ENCODE assay signal across 20 cellular contexts in the genomic region with DNA sequence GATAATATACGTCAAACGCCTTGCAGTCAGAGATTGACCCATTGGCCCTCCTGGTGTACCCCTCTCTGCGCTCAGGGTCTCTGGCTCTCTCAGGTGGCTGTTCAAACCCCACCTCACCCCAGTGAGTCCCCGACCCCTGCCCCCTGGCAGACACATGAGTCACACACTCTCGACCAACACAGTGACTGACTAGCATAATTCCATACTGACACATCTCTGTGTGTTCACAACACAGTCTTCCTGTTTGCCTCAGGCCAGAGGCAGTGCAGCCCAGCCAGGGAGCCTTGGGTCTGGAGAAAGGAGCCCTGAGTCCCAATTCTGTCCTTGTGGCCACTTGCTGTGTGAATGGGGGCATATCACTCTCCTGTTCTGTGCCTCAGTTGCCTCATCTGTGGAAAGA. TPM values are rescaled to one million over a fixed set of nuclear protein-coding genes. Genes with fewer than 3 reads are reported as not detected.
A peak's percentile ranks its signal among the peaks of the same experiment; 100 is the strongest.
DNase-seq lines count a peak whose midpoint lies in the region; ATAC-seq, FAIRE-seq and TF ChIP-seq lines count a peak whose summit lies in the region.
"Had no signal": no experiment of that assay in that cellular context is flagged by ENCODE, and none has a peak within 500 bp of the region (broad histone marks: within the 10 kb centered on the region; RNA-seq: fewer than 3 reads in every experiment).

No MANE protein-coding gene starts in this region.

- TF ChIP-seq CTCF in endothelial cell of umbilical vein (IDR thresholded peaks at IDR 0.05; ENCODE audit: extremely low read depth in 1 of 2, insufficient read depth in 1 of 2, low read depth in 1 of 2, low read length in 2 of 2) (no peak), hepatocyte (IDR thresholded peaks at IDR 0.05; ENCODE audit: poor library complexity) (no peak)

- no peak overlapping the region for H3K4me3 Mint-ChIP-seq in activated T-cell treated with anti-CD3 and anti-CD28 coated beads, Interleukin-2, amount 50 U/mL, for 72 hours
- H3K4me3 Mint-ChIP-seq: GM23338, IgD-negative memory B cell, neural progenitor cell, WTC11 had no signal

- FAIRE-seq in endothelial cell of umbilical vein (lab: Jason Lieb, UNC) = peak; percentile 82

- H3K27me3 ChIP-seq in GM23248 (replicated peaks; ENCODE audit: insufficient read depth) (no peaks in the 10 kb centered on the region), endothelial cell of umbilical vein (ENCODE audit: control insufficient read depth in 2 of 2, insufficient read depth in 2 of 2, low read length in 2 of 2) (no peaks in the 10 kb centered on the region), hepatocyte (no peaks in the 10 kb centered on the region)
- H3K27me3 ChIP-seq: ascending aorta, BLaER1, neural progenitor cell had no signal

- CTCF ChIA-PET in endothelial cell of umbilical vein (lab: Charles Lee) = no interaction called here

- H3K9ac ChIP-seq in GM23248 (no peak overlapping the region), endothelial cell of umbilical vein (replicated peaks; ENCODE audit: extremely low read depth, insufficient read depth, low read length) (no peak overlapping the region)
- H3K9ac ChIP-seq: BLaER1, neural progenitor cell had no signal

- H3K9me2 ChIP-seq in GM23248 (ENCODE audit: insufficient read depth) = no peaks in the 10 kb centered on the region
- no peaks in the 10 kb centered on the region for H3K9me2 ChIP-seq in hepatocyte (replicated peaks; ENCODE audit: insufficient read depth)

- no peak overlapping the region for H3K4me3 ChIP-seq in GM23248
- no peak overlapping the region for H3K4me3 ChIP-seq in endothelial cell of umbilical vein (replicated peaks in 1 of 3; ENCODE audit: insufficient read depth in 1 of 3, low read depth in 1 of 3, low read length in 3 of 3)
- no peak overlapping the region for H3K4me3 ChIP-seq in hepatocyte
- H3K4me3 ChIP-seq: ascending aorta, BLaER1, GM23338, neural progenitor cell had no signal

- H3K9me1 ChIP-seq in endothelial cell of umbilical vein (replicated peaks; ENCODE audit: control insufficient read depth, extremely low read depth, insufficient read depth, low read length) = no peaks in the 10 kb centered on the region

- intact Hi-C loops in endothelial cell of umbilical vein (cut with micrococcal nuclease) = loop anchor here (2.0 kb wide), 1 partner anchor 18 kb away; no protein-coding TSS in a partner anchor

- H3K27ac ChIP-seq in GM23248 = no peak overlapping the region
- peak overlapping the region; percentile 46 for H3K27ac ChIP-seq in endothelial cell of umbilical vein (ENCODE audit: insufficient read depth, low read depth, low read length)
- H3K27ac ChIP-seq in hepatocyte = no peak overlapping the region
- H3K27ac ChIP-seq: ascending aorta, BLaER1, neural progenitor cell had no signal

- no peaks in the 10 kb centered on the region for H3K79me2 ChIP-seq in GM23248 (ENCODE audit: insufficient read depth)
- H3K79me2 ChIP-seq in endothelial cell of umbilical vein (ENCODE audit: control insufficient read depth, insufficient read depth, low read length) = no peaks in the 10 kb centered on the region
- H3K79me2 ChIP-seq in hepatocyte = no peaks in the 10 kb centered on the region

- WGBS in GM23248 (ENCODE audit: low coverage in 1 of 2, low lambda C conversion rate in 2 of 2, missing lambda C conversion rate in 2 of 2), 2 experiments = 61 to 72% methylated on average over 4 to 5 of the region's 5 CpGs
- 74% methylated on average over 5 of the region's 5 CpGs for WGBS in hepatocyte (ENCODE audit: low lambda C conversion rate, missing lambda C conversion rate)

- ATAC-seq in HG02610 (IDR thresholded peaks at IDR 0.05; ENCODE audit: unreplicated experiment) = no peak
- no peak for ATAC-seq in activated T-cell treated with anti-CD3 and anti-CD28 coated beads, Interleukin-2, amount 50 U/mL, for 72 hours (replicated peaks in 1 of 2)
- ATAC-seq: GM23338, WTC11 had no signal

- H2AFZ ChIP-seq in GM23248 = no peak overlapping the region
- no peak overlapping the region for H2AFZ ChIP-seq in endothelial cell of umbilical vein (ENCODE audit: low read depth, low read length)
- H2AFZ ChIP-seq in hepatocyte = no peak overlapping the region
- H2AFZ ChIP-seq: GM23338, neural progenitor cell had no signal

- in situ Hi-C loops in GM23248 (cut with MboI) = no loop called here

- H3K36me3 ChIP-seq in GM23248 (ENCODE audit: low read depth) = no peaks in the 10 kb centered on the region
- H3K36me3 ChIP-seq in endothelial cell of umbilical vein (ENCODE audit: control insufficient read depth in 2 of 2, extremely low read depth in 1 of 2, insufficient read depth in 2 of 2, low read length in 2 of 2) = no peaks in the 10 kb centered on the region
- no peaks in the 10 kb centered on the region for H3K36me3 ChIP-seq in hepatocyte (replicated peaks; ENCODE audit: insufficient read depth, low read depth)
- H3K36me3 ChIP-seq: ascending aorta, neural progenitor cell had no signal

- peak overlapping the region; percentile 21 for H3K4me2 ChIP-seq in GM23248 (ENCODE audit: unreplicated experiment)
- H3K4me2 ChIP-seq in endothelial cell of umbilical vein (ENCODE audit: insufficient read depth, low read length) = peak overlapping the region; percentile 23
- H3K4me2 ChIP-seq in hepatocyte = no peak overlapping the region
- H3K4me2 ChIP-seq: BLaER1, GM23338, neural progenitor cell had no signal

- dilution Hi-C loops in endothelial cell of umbilical vein (cut with MboI; ENCODE audit: extremely low pct_ligation_motif_present, low sequenced_read_pairs) = no loop called here

- no peak for TF ChIP-seq POLR2A in endothelial cell of umbilical vein (IDR thresholded peaks at IDR 0.05; ENCODE audit: low read depth, low read length)

- H3K27ac Mint-ChIP-seq in activated T-cell treated with anti-CD3 and anti-CD28 coated beads, Interleukin-2, amount 50 U/mL, for 72 hours = no peak overlapping the region
- H3K27ac Mint-ChIP-seq: GM23338, neural progenitor cell, WTC11 had no signal

- H3K9me3 ChIP-seq in GM23248 (ENCODE audit: low read depth) (no peaks in the 10 kb centered on the region), endothelial cell of umbilical vein (replicated peaks; ENCODE audit: control insufficient read depth, insufficient read depth, low read length) (no peaks in the 10 kb centered on the region), hepatocyte (ENCODE audit: low read depth) (no peaks in the 10 kb centered on the region)
- H3K9me3 ChIP-seq: ascending aorta, BLaER1 had no signal

- H4K20me1 ChIP-seq in GM23248 (ENCODE audit: insufficient read depth) (no peaks in the 10 kb centered on the region), endothelial cell of umbilical vein (replicated peaks; ENCODE audit: control insufficient read depth, extremely low read depth, insufficient read depth, low read length) (no peaks in the 10 kb centered on the region), hepatocyte (ENCODE audit: insufficient read depth, poor library complexity, severe bottlenecking) (no peaks in the 10 kb centered on the region)

- no peaks in the 10 kb centered on the region for H3K27me3 Mint-ChIP-seq in activated T-cell treated with anti-CD3 and anti-CD28 coated beads, Interleukin-2, amount 50 U/mL, for 72 hours (ENCODE audit: low read depth)
- H3K27me3 Mint-ChIP-seq: IgD-negative memory B cell had no signal

- H3K4me1 ChIP-seq in GM23248 (ENCODE audit: insufficient read depth) (no peaks in the 10 kb centered on the region), endothelial cell of umbilical vein (ENCODE audit: control insufficient read depth, extremely low read depth, insufficient read depth, low read length) (peaks cover 8% of the 10 kb centered on the region), hepatocyte (ENCODE audit: insufficient read depth) (no peaks in the 10 kb centered on the region)
- H3K4me1 ChIP-seq: ascending aorta had no signal

- no peaks in the 10 kb centered on the region for H3K4me1 Mint-ChIP-seq in activated T-cell treated with anti-CD3 and anti-CD28 coated beads, Interleukin-2, amount 50 U/mL, for 72 hours (ENCODE audit: low read depth)

- no peaks in the 10 kb centered on the region for H3F3A ChIP-seq in GM23248 (ENCODE audit: insufficient read depth)

- POLR2A ChIA-PET in endothelial cell of umbilical vein (lab: Charles Lee) = no interaction called here

- no peaks in the 10 kb centered on the region for H3K9me3 Mint-ChIP-seq in activated T-cell treated with anti-CD3 and anti-CD28 coated beads, Interleukin-2, amount 50 U/mL, for 72 hours
- H3K9me3 Mint-ChIP-seq: GM23338, IgD-negative memory B cell, neural progenitor cell, WTC11 had no signal

- no TSS peak for BruUV-seq in endothelial cell of umbilical vein (replicated peaks; lab: Mats Ljungman, UMichigan)

- no peaks in the 10 kb centered on the region for H3K36me3 Mint-ChIP-seq in activated T-cell treated with anti-CD3 and anti-CD28 coated beads, Interleukin-2, amount 50 U/mL, for 72 hours (ENCODE audit: insufficient read depth in 2 of 2)
- H3K36me3 Mint-ChIP-seq: neural progenitor cell, WTC11 had no signal

- DNase-seq in GM23248 = peak; percentile 68
- peak; percentile 51 for DNase-seq in RKO (ENCODE audit: low spot score)
- DNase-seq in endothelial cell of umbilical vein (ENCODE audit: low read depth, low spot score) = peak; percentile 54
- DNase-seq in non-pigmented ciliary epithelial cell (ENCODE audit: low read depth) = peak; percentile 30
- DNase-seq in hepatocyte (ENCODE audit: low spot score) = no peak
- DNase-seq in activated T-cell treated with anti-CD3 and anti-CD28 coated beads, Interleukin-2, amount 50 U/mL, for 72 hours = no peak
- no peak for DNase-seq in HUDEP-2 (lab: John Stamatoyannopoulos, UW; ENCODE audit: unreplicated experiment in 76 of 76)
- DNase-seq: activated effector memory CD4-positive, alpha-beta T cell treated with Interleukin-2 at 50 U/mL for 16 hours; DMS153; mesendoderm; NCI-H2081; NCI-H526 treated with DMSO at 0.1 percent for 48 hours; substantia nigra had no signal

TF ChIP-seq in endothelial cell of umbilical vein, 7 proteins besides CTCF, POLR2A, EP300 and RAD21:
- peak; percentile 48 for TF ChIP-seq FOS (IDR thresholded peaks at IDR 0.05; ENCODE audit: borderline replicate concordance, insufficient read depth, low read length)
- TF ChIP-seq EZH2 (IDR thresholded peaks at IDR 0.05; ENCODE audit: borderline replicate concordance, low read depth, low read length, severe bottlenecking) = no peak
TF ChIP-seq in endothelial cell of umbilical vein: peak in this region for 1.

RNA-seq across cellular contexts. Expression of gene PALD1, which starts 40.1 kb away (rescaled TPM):
- total RNA-seq in GM23248 (2014; rRNA removed; shearing (Covaris generic)) = not detected in 2 replicates
- not detected in 2 replicates for polyA plus RNA-seq in GM23248 (2016; fragmentation: Nextera tagmentation; extraction: Ambion mirVana)
- 62.1 and 73.3 TPM in 2 replicates for total RNA-seq in endothelial cell of umbilical vein
- 16.6 and 20.7 TPM in 2 replicates for polyA plus RNA-seq in endothelial cell of umbilical vein
- 11.0 and 14.2 TPM in 2 replicates for polyA plus RNA-seq in endothelial cell of umbilical vein (2011; cell fraction: cytosol; rRNA removed)
- polyA plus RNA-seq in endothelial cell of umbilical vein (2011; cell fraction: nucleus; rRNA removed) = 36.2 and 39.1 TPM in 2 replicates
- polyA plus RNA-seq in endothelial cell of umbilical vein (2012) = 8.0 and 14.0 TPM in 2 replicates
- 22.8 and 25.4 TPM in 2 replicates for polyA minus RNA-seq in endothelial cell of umbilical vein
- not detected for polyA minus RNA-seq in endothelial cell of umbilical vein (2011; cell fraction: cytosol; rRNA and poly(A)+ RNA removed)
- 10.0 and 13.9 TPM in 2 replicates for polyA minus RNA-seq in endothelial cell of umbilical vein (2011; cell fraction: nucleus; rRNA and poly(A)+ RNA removed)
- 1.1 and 2.2 TPM in 2 replicates for total RNA-seq in hepatocyte
- 1.1 and 1.3 TPM in 2 replicates for polyA plus RNA-seq in hepatocyte
- total RNA-seq in activated T-cell treated with anti-CD3 and anti-CD28 coated beads, Interleukin-2, amount 50 U/mL, for 72 hours = 1 to 10 TPM; 1.1 to 1.3 TPM

Comparison
In these comparisons a context has a peak if more than half of its experiments do, and no peak if none do; other contexts are left out.
1. DNase-seq: peak in GM23248 (single experiment), RKO (single experiment), endothelial cell of umbilical vein (single experiment) and non-pigmented ciliary epithelial cell (single experiment); none in hepatocyte (single experiment), activated T-cell treated with anti-CD3 and anti-CD28 coated beads, Interleukin-2, amount 50 U/mL, for 72 hours (0 of 2) and HUDEP-2 (0 of 76).
2. RNA of gene PALD1, which starts 40.1 kb away (total RNA-seq): 62.1 to 73.3 TPM in endothelial cell of umbilical vein; 1.1 to 2.2 TPM in hepatocyte, 1.1 to 1.3 TPM in activated T-cell treated with anti-CD3 and anti-CD28 coated beads, Interleukin-2, amount 50 U/mL, for 72 hours and not detected in GM23248; every median in the first group is over 10 times any median in the second.